ENCODE assay signal across 8 cellular contexts in genomic region chr9:128275198-128276007, GRCh38. TPM values are rescaled to one million over a fixed set of nuclear protein-coding genes. Genes with fewer than 3 reads are reported as not detected.
DNase-seq lines count a peak whose midpoint lies in the region; ATAC-seq, FAIRE-seq and TF ChIP-seq lines count a peak whose summit lies in the region.

TSS of gene GOLGA2 (minus strand) at chr9:128276007. CDS start at chr9:128275976, 31 bp downstream.

- H3K27ac ChIP-seq in GM12878 (ENCODE audit: control insufficient read depth, insufficient read depth) (peak within 1 kb of the TSS; percentile 89), gastrocnemius medialis (peak within 1 kb of the TSS; percentile 91 to 93 (median 92))

- H3K4me2 ChIP-seq in GM12878 (ENCODE audit: control insufficient read depth, insufficient read depth) = peak within 1 kb of the TSS; percentile 97

- H3K9me3 ChIP-seq in GM12878 (replicated peaks; ENCODE audit: control insufficient read depth, insufficient read depth, low read length) = no peaks in the 10 kb centered on the region
- H3K9me3 ChIP-seq in gastrocnemius medialis = no peaks in the 10 kb centered on the region

- peaks cover 20% of the 10 kb centered on the region for H3K79me2 ChIP-seq in GM12878 (ENCODE audit: control insufficient read depth, insufficient read depth, low read length)

- DNase-seq in activated T-cell treated with anti-CD3 and anti-CD28 coated beads, Interleukin-2, amount 50 U/mL, for 24 hours = no peak
- DNase-seq in activated T-cell treated with anti-CD3 and anti-CD28 coated beads for 4 hours (no peak), H54 (ENCODE audit: insufficient read length, low spot score) (peak; percentile 92), LNCaP clone FGC (ENCODE audit: low read depth) (no peak), GM12878 (ENCODE audit: low read depth, low spot score) (no peak), gastrocnemius medialis (no peak), GF-D8 (lab: John Stamatoyannopoulos, UW) (no peak)

- H3K4me1 Mint-ChIP-seq in activated T-cell treated with anti-CD3 and anti-CD28 coated beads, Interleukin-2, amount 50 U/mL, for 24 hours (ENCODE audit: low read depth) = peaks cover 47% of the 10 kb centered on the region

- in situ Hi-C loops in GM12878 (cut with MboI) = no loop called here
- in situ Hi-C loops in gastrocnemius medialis (cut with MboI; ENCODE audit: low sequenced_read_pairs in 4 of 4) = no loop called here

- H3K9ac ChIP-seq in GM12878 (ENCODE audit: control insufficient read depth, insufficient read depth, low read length) = peak within 1 kb of the TSS; percentile 95

- SMC1A ChIA-PET in GM12878 (lab: Charles Lee; ENCODE audit: uncharacterized antibody, unreplicated experiment) = interaction anchor here (0.9 to 1.2 kb wide), 4 partner anchors 17 to 115 kb away, joined by 3 to 5 read pairs (median 4); partner anchors contain the start of gene BBLN

- no TSS peak for BruUV-seq in GM12878 (replicated peaks; lab: Mats Ljungman, UMichigan)

- H3K36me3 ChIP-seq in GM12878 (ENCODE audit: control insufficient read depth in 2 of 2, insufficient read depth in 2 of 2, low read length in 1 of 2) = peaks cover 2 to 7% of the 10 kb centered on the region in 2 experiments
- H3K36me3 ChIP-seq in gastrocnemius medialis = peaks cover 0 to 33% of the 10 kb centered on the region in 2 donors

- TF ChIP-seq EP300 in GM12878 (IDR thresholded peaks at IDR 0.05; ENCODE audit: borderline replicate concordance in 1 of 2, control insufficient read depth in 1 of 2, low read depth in 2 of 2, low read length in 2 of 2) = no peak

- CTCF ChIA-PET in GM12878 (lab: Yijun Ruan, JAX) = interaction anchor here (0.5 kb wide), 1 partner anchor 1351 kb away, joined by 3 read pairs; the partner anchor contains the start of gene NTMT1

- peak within 1 kb of the TSS; percentile 97 for H3K27ac Mint-ChIP-seq in activated T-cell treated with anti-CD3 and anti-CD28 coated beads, Interleukin-2, amount 50 U/mL, for 24 hours

- H3K4me1 ChIP-seq in GM12878 (ENCODE audit: control insufficient read depth, insufficient read depth, low read length) (0 out of 2 replicates have a peak, but pooled peaks cover 4% of the 10 kb centered on the region), gastrocnemius medialis (peaks cover 19 to 29% of the 10 kb centered on the region in 2 donors)

- ATAC-seq in GM12878 (peak; percentile 86), gastrocnemius medialis (peak; percentile 61 to 65)

- no peaks in the 10 kb centered on the region for H3K9me3 Mint-ChIP-seq in activated T-cell treated with anti-CD3 and anti-CD28 coated beads, Interleukin-2, amount 50 U/mL, for 24 hours

- H3K36me3 Mint-ChIP-seq in activated T-cell treated with anti-CD3 and anti-CD28 coated beads, Interleukin-2, amount 50 U/mL, for 24 hours (ENCODE audit: low read depth) = peaks cover 44% of the 10 kb centered on the region

- intact Hi-C loops in GM12878 (cut with micrococcal nuclease; ENCODE audit: unreplicated experiment) = loop anchor here (1.0 kb wide), 1 partner anchor 47 kb away; the partner anchor contains the start of genes COQ4 and TRUB2
- intact Hi-C loops in gastrocnemius medialis (cut with DNase I; ENCODE audit: low total_unique reads) = loop anchor here (1.0 to 2.0 kb wide), 2 partner anchors 47 to 64 kb away; partner anchors contain the start of genes COQ4 and TRUB2

- TF ChIP-seq RAD21 in GM12878 (IDR thresholded peaks at IDR 0.05; ENCODE audit: insufficient read depth, low read depth, low read length) = no peak

- peak within 1 kb of the TSS; percentile 89 for H2AFZ ChIP-seq in GM12878 (ENCODE audit: control insufficient read depth, low read depth, low read length)

- WGBS in GM12878 (ENCODE audit: insufficient coverage, insufficient replicate concordance, low lambda C conversion rate, missing lambda C conversion rate) = 2% methylated on average over 34 of the region's 57 CpGs

- no peaks in the 10 kb centered on the region for H3K27me3 ChIP-seq in GM12878 (replicated peaks in 1 of 2; ENCODE audit: control insufficient read depth in 2 of 2, insufficient read depth in 2 of 2, low read length in 1 of 2)
- H3K27me3 ChIP-seq in gastrocnemius medialis = no peaks in the 10 kb centered on the region

- no peaks in the 10 kb centered on the region for H3K27me3 Mint-ChIP-seq in activated T-cell treated with anti-CD3 and anti-CD28 coated beads, Interleukin-2, amount 50 U/mL, for 24 hours

- H3K4me3 ChIP-seq in LNCaP clone FGC (ENCODE audit: low read depth, low read length) (peak within 1 kb of the TSS; percentile 87), GM12878 (peak within 1 kb of the TSS; percentile 99), iPS-11a (ENCODE audit: low read depth, low read length) (peak within 1 kb of the TSS; percentile 82), gastrocnemius medialis (peak within 1 kb of the TSS; percentile 85 to 99 (median 94))

- TF ChIP-seq CTCF in LNCaP clone FGC (IDR thresholded peaks at IDR 0.05; ENCODE audit: control insufficient read depth, extremely low read depth, insufficient read depth) = no peak
- no peak for TF ChIP-seq CTCF in GM12878 (IDR thresholded peaks at IDR 0.05 in 2 of 3, conservative IDR thresholded peaks at IDR 0.05 in 1 of 3; ENCODE audit: control insufficient read depth in 2 of 3, extremely low read depth in 1 of 3, insufficient read depth in 1 of 3, low read depth in 3 of 3, low read length in 3 of 3)
- TF ChIP-seq CTCF in gastrocnemius medialis (IDR thresholded peaks at IDR 0.05 in 4 of 5, conservative IDR thresholded peaks at IDR 0.05 in 1 of 5) = no peak

- RAD21 ChIA-PET in GM12878 (lab: Charles Lee; ENCODE audit: unreplicated experiment) = interaction anchor here (0.9 to 1.0 kb wide), 2 partner anchors 20 to 147 kb away, joined by 3 to 4 read pairs; no protein-coding TSS in a partner anchor

- POLR2A ChIA-PET in GM12878 (lab: Charles Lee) = interaction anchor here (0.6 to 1.3 kb wide), 12 partner anchors 10 to 203 kb away, joined by 3 to 7 read pairs (median 3); partner anchors contain the start of gene URM1

- TF ChIP-seq POLR2A in H54 (IDR thresholded peaks at IDR 0.05; ENCODE audit: low read depth, low read length) = peak; percentile 40
- 0 out of 2 replicates have a peak, but pooled peaks have one; percentile 8 for TF ChIP-seq POLR2A in GM12878 (IDR thresholded peaks at IDR 0.05; ENCODE audit: low read depth, low read length)
- no peak for TF ChIP-seq POLR2A in gastrocnemius medialis (IDR thresholded peaks at IDR 0.05)

- FAIRE-seq in H54 (lab: Jason Lieb, UNC) = no peak
- no peak for FAIRE-seq in GM12878 (lab: Jason Lieb, UNC)

- no peaks in the 10 kb centered on the region for H4K20me1 ChIP-seq in GM12878 (ENCODE audit: control insufficient read depth, insufficient read depth)

- peak within 1 kb of the TSS; percentile 98 for H3K4me3 Mint-ChIP-seq in activated T-cell treated with anti-CD3 and anti-CD28 coated beads, Interleukin-2, amount 50 U/mL, for 24 hours

TF ChIP-seq in GM12878, 131 proteins besides CTCF, POLR2A, EP300 and RAD21 (continues in another document):
- TF ChIP-seq CREM (IDR thresholded peaks at IDR 0.05; ENCODE audit: low read depth) (peak; percentile 82), NRF1 (conservative IDR thresholded peaks at IDR 0.05; ENCODE audit: low read depth, low read length) (no peak), TAF1 (IDR thresholded peaks at IDR 0.05; ENCODE audit: borderline replicate concordance, low read depth, low read length) (0 out of 2 replicates have a peak, but pooled peaks have one; percentile 17), STAT3 (IDR thresholded peaks at IDR 0.05; ENCODE audit: low read depth, low read length) (no peak), CREB1 (IDR thresholded peaks at IDR 0.05; ENCODE audit: low read depth) (peak; percentile 80), RCOR1 (conservative IDR thresholded peaks at IDR 0.05; ENCODE audit: low read depth, low read length) (no peak), ATF7 (IDR thresholded peaks at IDR 0.05; ENCODE audit: low read depth) (peak; percentile 90), CEBPB (IDR thresholded peaks at IDR 0.05; ENCODE audit: borderline replicate concordance in 1 of 2, low read depth in 2 of 2, low read length in 2 of 2) (no peak), NKRF (conservative IDR thresholded peaks at IDR 0.05) (no peak), SREBF1 (IDR thresholded peaks at IDR 0.05; ENCODE audit: low read length) (no peak), CHD1 (IDR thresholded peaks at IDR 0.05; ENCODE audit: low read depth, low read length) (0 out of 2 replicates have a peak, but pooled peaks have one; percentile 55)

RNA-seq across cellular contexts. Expression of gene GOLGA2, which starts in this region (rescaled TPM):
- total RNA-seq in GM12878 (2013; cell fraction: nucleolus; rRNA removed) = 78.7 and 80.1 TPM in 2 replicates
- total RNA-seq in GM12878 (2014; rRNA removed) (20.2 and 20.7 TPM in 2 replicates), GM12878 (2014; rRNA removed; fragmentation: Illumina TruSeq; extraction: Trizol) (18.3 and 19.2 TPM in 2 replicates), GM12878 (2021) (27.2 and 32.6 TPM in 2 replicates), gastrocnemius medialis (10 to 100 TPM; 68.9 to 84.6 (median 78.5) TPM)
- polyA plus RNA-seq in GM12878 (2011; ENCODE audit: low read depth) = 32.4 TPM
- polyA plus RNA-seq in GM12878 (2011; rRNA removed) (17.9 and 25.2 TPM in 2 replicates), GM12878 (2014; fragmentation: Illumina TruSeq; extraction: Trizol) (28.0 and 31.4 TPM in 2 replicates), GM12878 (2014; fragmentation: Nextera tagmentation; extraction: Ambion mirVana) (1 to 10 TPM; 5.9 to 8.0 TPM), GM12878 (2014; rRNA removed) (29.1 and 34.8 TPM in 2 replicates), GM12878 (2016; fragmentation: Nextera tagmentation; extraction: Ambion mirVana) (10 to 100 TPM in 1 of 2 experiments, 1 to 10 TPM in 1; 9.3 to 11.5 TPM)
- polyA plus RNA-seq in GM12878 (2011; cell fraction: cytosol; rRNA removed) = 15.8 and 17.6 TPM in 2 replicates
- polyA plus RNA-seq in GM12878 (2011; cell fraction: nucleus; rRNA removed) = 41.2 and 49.1 TPM in 2 replicates
- 47.6 and 61.4 TPM in 2 replicates for polyA plus RNA-seq in GM12878 (2012)
- polyA minus RNA-seq in GM12878 (2011; rRNA and poly(A)+ RNA removed) = 12.5 and 14.9 TPM in 2 replicates
- 8.0 and 8.2 TPM in 2 replicates for polyA minus RNA-seq in GM12878 (2011; cell fraction: cytosol; rRNA and poly(A)+ RNA removed)
- polyA minus RNA-seq in GM12878 (2011; cell fraction: nucleus; rRNA and poly(A)+ RNA removed) = 20.2 and 34.4 TPM in 2 replicates

Comparison
In these comparisons a context has a peak if more than half of its experiments do, and no peak if none do; other contexts are left out.
1. POLR2A ChIP-seq: peak in H54 (single experiment) and GM12878 (single experiment); none in gastrocnemius medialis (0 of 2).
2. Peak in every context shown above with its lines, with median percentiles within 50 percentile points of each other: H3K4me3 ChIP-seq.